1 cellular context compared by ENCODE assay signal in genomic region chr2:70553584-70554337, GRCh38.
TF ChIP-seq lines count a peak whose summit lies in the region.

Gene TGFA (minus strand): TSS chr2:70553826. CDS start chr2:70553767, 59 bp downstream.

TF ChIP-seq in HepG2, 621 proteins besides CTCF, POLR2A, EP300 and RAD21 (continued from another document and continues in another):
- TF ChIP-seq ZNF513 (CRISPR knock-in tag; conservative IDR thresholded peaks at IDR 0.05) (no peak), BRD4 (CRISPR knock-in tag; IDR thresholded peaks at IDR 0.05) (no peak; the same call in 1 of the 2 replicates), TRAFD1 (CRISPR knock-in tag; IDR thresholded peaks at IDR 0.05; ENCODE audit: borderline replicate concordance) (peak; percentile 67; the same call in 1 of the 2 replicates), MAFF (IDR thresholded peaks at IDR 0.05; ENCODE audit: low read depth, low read length) (no peak), MEIS2 (CRISPR knock-in tag; IDR thresholded peaks at IDR 0.05) (no peak), KDM5B (CRISPR knock-in tag; IDR thresholded peaks at IDR 0.05; ENCODE audit: borderline replicate concordance) (peak; percentile 4; the same call in 1 of the 2 replicates), ZNF432 (CRISPR knock-in tag; IDR thresholded peaks at IDR 0.05; ENCODE audit: borderline replicate concordance) (no peak), ZNF143 (CRISPR knock-in tag; IDR thresholded peaks at IDR 0.05) (no peak), PPARG (CRISPR knock-in tag; conservative IDR thresholded peaks at IDR 0.05) (no peak), KLF13 (CRISPR knock-in tag; IDR thresholded peaks at IDR 0.05) (no peak), ZNF563 (CRISPR knock-in tag; IDR thresholded peaks at IDR 0.05) (no peak; the same call in 1 of the 2 replicates), ZNF549 (CRISPR knock-in tag; IDR thresholded peaks at IDR 0.05) (no peak), ZNF510 (CRISPR knock-in tag; IDR thresholded peaks at IDR 0.05; ENCODE audit: low read depth) (peak; percentile 5; the same call in 1 of the 2 replicates), EEA1 (CRISPR knock-in tag; IDR thresholded peaks at IDR 0.05; ENCODE audit: borderline replicate concordance) (peak; percentile 95; the same call in 1 of the 2 replicates), GTF2F1 (IDR thresholded peaks at IDR 0.05; ENCODE audit: low read length) (no peak), ZBTB44 (CRISPR knock-in tag; IDR thresholded peaks at IDR 0.05) (no peak), SMAD3 (CRISPR knock-in tag; IDR thresholded peaks at IDR 0.05) (no peak; the same call in 1 of the 2 replicates), ZNF724P (CRISPR knock-in tag; IDR thresholded peaks at IDR 0.05; ENCODE audit: borderline replicate concordance) (peak; percentile 56; the same call in 1 of the 2 replicates), REPIN1 (CRISPR knock-in tag; IDR thresholded peaks at IDR 0.05; ENCODE audit: borderline replicate concordance, low read depth) (peak; percentile 19; the same call in 1 of the 2 replicates), E2F2 (CRISPR knock-in tag; IDR thresholded peaks at IDR 0.05; ENCODE audit: borderline replicate concordance) (0 out of 2 replicates have a peak, but pooled peaks have one; percentile 18), E2F1 (CRISPR knock-in tag; IDR thresholded peaks at IDR 0.05) (no peak), KAT2B (IDR thresholded peaks at IDR 0.05; ENCODE audit: borderline replicate concordance, low read depth, low read length) (no peak), ZBTB43 (CRISPR knock-in tag; conservative IDR thresholded peaks at IDR 0.05) (no peak), PHB2 (IDR thresholded peaks at IDR 0.05; ENCODE audit: partially characterized antibody) (no peak), ZNF24 (IDR thresholded peaks at IDR 0.05) (no peak), SNAPC4 (CRISPR knock-in tag; IDR thresholded peaks at IDR 0.05) (no peak), ZEB1 (IDR thresholded peaks at IDR 0.05; ENCODE audit: insufficient replicate concordance, low read depth) (peak; percentile 56), PHF5A (CRISPR knock-in tag; IDR thresholded peaks at IDR 0.05; ENCODE audit: low read depth, unreplicated experiment) (no peak), ETV6 (CRISPR knock-in tag; conservative IDR thresholded peaks at IDR 0.05) (no peak; the same call in 1 of the 2 replicates), ZNF558 (CRISPR knock-in tag; IDR thresholded peaks at IDR 0.05; ENCODE audit: borderline replicate concordance) (no peak), KAT8 (CRISPR knock-in tag; IDR thresholded peaks at IDR 0.05) (no peak; the same call in none of the 2 replicates), ZNF280B (CRISPR knock-in tag; IDR thresholded peaks at IDR 0.05; ENCODE audit: borderline replicate concordance) (0 out of 2 replicates have a peak, but pooled peaks have one; percentile 18), ZNF275 (CRISPR knock-in tag; IDR thresholded peaks at IDR 0.05; ENCODE audit: borderline replicate concordance) (no peak), MIER2 (CRISPR knock-in tag; IDR thresholded peaks at IDR 0.05) (no peak; the same call in 1 of the 2 replicates), ZNF7 (CRISPR knock-in tag; IDR thresholded peaks at IDR 0.05) (no peak), ZNF768 (CRISPR knock-in tag; IDR thresholded peaks at IDR 0.05) (0 out of 2 replicates have a peak, but pooled peaks have one; percentile 43), ZNF441 (CRISPR knock-in tag; IDR thresholded peaks at IDR 0.05; ENCODE audit: borderline replicate concordance) (peak; percentile 72; the same call in 1 of the 2 replicates), ZNF709 (CRISPR knock-in tag; IDR thresholded peaks at IDR 0.05) (peak; percentile 20; the same call in 1 of the 2 replicates), ZNF414 (CRISPR knock-in tag; IDR thresholded peaks at IDR 0.05) (peak; percentile 56; the same call in 1 of the 2 replicates), PRDM4 (CRISPR knock-in tag; IDR thresholded peaks at IDR 0.05; ENCODE audit: borderline replicate concordance) (no peak)
